Comparison of ENCODE assay signal across 1 cellular context in the genomic region with DNA sequence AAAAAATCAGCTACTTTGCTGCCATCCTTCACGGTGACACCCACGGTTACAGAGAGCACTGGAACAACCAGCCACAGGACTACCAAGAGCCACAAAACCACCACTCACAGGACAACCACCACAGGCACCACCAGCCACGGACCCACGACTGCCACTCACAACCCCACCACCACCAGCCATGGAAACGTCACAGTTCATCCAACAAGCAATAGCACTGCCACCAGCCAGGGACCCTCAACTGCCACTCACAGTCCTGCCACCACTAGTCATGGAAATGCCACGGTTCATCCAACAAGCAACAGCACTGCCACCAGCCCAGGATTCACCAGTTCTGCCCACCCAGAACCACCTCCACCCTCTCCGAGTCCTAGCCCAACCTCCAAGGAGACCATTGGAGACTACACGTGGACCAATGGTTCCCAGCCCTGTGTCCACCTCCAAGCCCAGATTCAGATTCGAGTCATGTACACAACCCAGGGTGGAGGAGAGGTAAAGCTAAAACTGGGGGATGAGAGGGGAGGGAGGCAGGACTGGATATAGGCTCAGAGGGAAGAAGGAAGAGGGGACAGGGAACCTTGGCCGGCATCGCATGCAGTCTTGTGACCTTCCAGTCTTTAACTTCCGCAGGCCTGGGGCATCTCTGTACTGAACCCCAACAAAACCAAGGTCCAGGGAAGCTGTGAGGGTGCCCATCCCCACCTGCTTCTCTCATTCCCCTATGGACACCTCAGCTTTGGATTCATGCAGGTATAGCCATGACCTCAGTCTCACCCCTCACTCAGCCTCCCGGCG.
TF ChIP-seq lines count a peak whose summit lies in the region.

No MANE protein-coding gene starts in this region.

TF ChIP-seq in IMR-90, 13 proteins besides CTCF, POLR2A, EP300 and RAD21 (continued from another document):
- TF ChIP-seq, protein P1, sequence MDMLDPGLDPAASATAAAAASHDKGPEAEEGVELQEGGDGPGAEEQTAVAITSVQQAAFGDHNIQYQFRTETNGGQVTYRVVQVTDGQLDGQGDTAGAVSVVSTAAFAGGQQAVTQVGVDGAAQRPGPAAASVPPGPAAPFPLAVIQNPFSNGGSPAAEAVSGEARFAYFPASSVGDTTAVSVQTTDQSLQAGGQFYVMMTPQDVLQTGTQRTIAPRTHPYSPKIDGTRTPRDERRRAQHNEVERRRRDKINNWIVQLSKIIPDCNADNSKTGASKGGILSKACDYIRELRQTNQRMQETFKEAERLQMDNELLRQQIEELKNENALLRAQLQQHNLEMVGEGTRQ (IDR thresholded peaks at IDR 0.05; ENCODE audit: low read depth, low read length) = no peak
- TF ChIP-seq, protein P2, sequence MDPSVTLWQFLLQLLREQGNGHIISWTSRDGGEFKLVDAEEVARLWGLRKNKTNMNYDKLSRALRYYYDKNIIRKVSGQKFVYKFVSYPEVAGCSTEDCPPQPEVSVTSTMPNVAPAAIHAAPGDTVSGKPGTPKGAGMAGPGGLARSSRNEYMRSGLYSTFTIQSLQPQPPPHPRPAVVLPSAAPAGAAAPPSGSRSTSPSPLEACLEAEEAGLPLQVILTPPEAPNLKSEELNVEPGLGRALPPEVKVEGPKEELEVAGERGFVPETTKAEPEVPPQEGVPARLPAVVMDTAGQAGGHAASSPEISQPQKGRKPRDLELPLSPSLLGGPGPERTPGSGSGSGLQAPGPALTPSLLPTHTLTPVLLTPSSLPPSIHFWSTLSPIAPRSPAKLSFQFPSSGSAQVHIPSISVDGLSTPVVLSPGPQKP (IDR thresholded peaks at IDR 0.05; ENCODE audit: borderline replicate concordance, low read depth, low read length) = no peak
